In the genomic region with DNA sequence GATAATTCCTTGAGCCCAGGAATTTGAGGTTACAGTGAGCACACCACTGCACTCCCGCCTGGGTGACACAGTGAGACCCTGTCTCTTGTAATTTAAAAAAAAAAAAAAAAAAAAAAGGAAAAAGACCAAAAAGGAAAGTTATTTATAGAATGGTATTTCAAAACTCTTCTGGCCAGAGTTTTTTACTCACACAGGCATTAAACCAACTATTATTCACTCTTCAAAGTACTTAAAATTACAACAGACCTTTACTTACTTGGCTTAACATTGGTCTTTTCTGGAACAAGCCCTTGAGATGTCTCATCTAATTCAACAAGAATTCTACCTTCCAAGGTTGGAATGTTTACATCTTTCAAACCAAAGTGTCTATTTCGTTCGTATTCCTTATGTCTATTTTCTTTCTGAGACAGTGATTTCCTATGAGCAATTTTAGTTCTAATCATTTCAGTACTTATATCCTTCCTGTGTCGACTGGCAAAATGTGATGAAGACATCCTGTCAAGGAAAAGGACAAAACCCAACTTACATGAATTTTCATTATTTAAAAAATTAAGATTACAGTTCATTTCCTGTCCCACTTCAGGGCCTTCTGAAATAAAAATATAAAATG, we compare ENCODE assay signal across 17 cellular contexts. TPM values are rescaled to one million over a fixed set of nuclear protein-coding genes. Genes with fewer than 3 reads are reported as not detected.
A peak's percentile ranks its signal among the peaks of the same experiment; 100 is the strongest.
DNase-seq lines count a peak whose midpoint lies in the region; ATAC-seq, FAIRE-seq and TF ChIP-seq lines count a peak whose summit lies in the region.
"Had no signal": no experiment of that assay in that cellular context is flagged by ENCODE, and none has a peak within 500 bp of the region (broad histone marks: within the 10 kb centered on the region; RNA-seq: fewer than 3 reads in every experiment).

No MANE protein-coding gene starts in this region.

- no peak for TF ChIP-seq RAD21 in SK-N-SH (IDR thresholded peaks at IDR 0.05; ENCODE audit: low read length)

- ATAC-seq in SK-N-SH treated with all-trans-retinoic acid at 6 μM for 48 hours: no peak
- no peak for ATAC-seq in GM18861 (IDR thresholded peaks at IDR 0.05; ENCODE audit: unreplicated experiment)
- no peak for ATAC-seq in esophagus mucosa
- ATAC-seq: K562 had no signal

- POLR2A ChIA-PET in SK-N-SH (lab: Yijun Ruan, JAX): no interaction called here

- TF ChIP-seq EP300 in SK-N-SH (IDR thresholded peaks at IDR 0.05; ENCODE audit: borderline replicate concordance in 1 of 2, low read depth in 1 of 2, low read length in 1 of 2): no peak

- H3K4me1 Mint-ChIP-seq in activated T-helper 1 cell treated with anti-CD3 and anti-CD28 coated beads, Interleukin-12 subunit alpha, Interleukin-12 subunit beta, Interleukin-2, Interleukin-4 antibody, amounts not matched to agents 30 ng/mL and 10 ng/mL and 1 ng/mL, durations not matched to agents 14 hours and 24 hours and 36 hours (ENCODE audit: low read depth): peaks cover 46% of the 10 kb centered on the region

- peak overlapping the region; percentile 3; the same call in 1 of the 2 replicates for H2AFZ ChIP-seq in SK-N-SH (ENCODE audit: low read depth)

- peaks cover 3% of the 10 kb centered on the region for H3F3A ChIP-seq in SK-N-SH (replicated peaks; ENCODE audit: insufficient read depth)

- intact Hi-C loops in activated T-helper 1 cell treated with anti-CD3 and anti-CD28 coated beads, Interleukin-12 subunit alpha, Interleukin-12 subunit beta, Interleukin-2, Interleukin-4 antibody, amounts not matched to agents 30 ng/mL and 10 ng/mL and 1 ng/mL, durations not matched to agents 14 hours and 24 hours and 36 hours (cut with micrococcal nuclease): no loop called here

- peak; percentile 26 for FAIRE-seq in GM19239 (lab: Jason Lieb, UNC)
- FAIRE-seq: A204.1, frontal cortex, K562 had no signal

- H3K4me3 ChIP-seq in SK-N-SH (ENCODE audit: low read depth in 2 of 2, low read length in 1 of 2): no peak overlapping the region
- H3K4me3 ChIP-seq: K562, prostate gland, tibial artery had no signal

- H3K4me2 ChIP-seq in SK-N-SH: peak overlapping the region; percentile 83; the same call in 1 of the 2 replicates

- H3K9me3 Mint-ChIP-seq in activated T-helper 1 cell treated with anti-CD3 and anti-CD28 coated beads, Interleukin-12 subunit alpha, Interleukin-12 subunit beta, Interleukin-2, Interleukin-4 antibody, amounts not matched to agents 30 ng/mL and 10 ng/mL and 1 ng/mL, durations not matched to agents 14 hours and 24 hours and 36 hours: no peaks in the 10 kb centered on the region

- H3K9me3 ChIP-seq in SK-N-SH: no peaks in the 10 kb centered on the region
- H3K9me3 ChIP-seq: prostate gland, tibial artery had no signal

- peaks cover 12 to 13% of the 10 kb centered on the region in 2 experiments for H3K4me1 ChIP-seq in SK-N-SH (ENCODE audit: control insufficient read depth in 1 of 2, insufficient read depth in 2 of 2, low read depth in 1 of 2, low read length in 1 of 2)
- H3K4me1 ChIP-seq: prostate gland had no signal

- no peak overlapping the region for H3K9ac ChIP-seq in SK-N-SH

- TF ChIP-seq CTCF in SK-N-SH (IDR thresholded peaks at IDR 0.05): no peak

- peaks cover 20% of the 10 kb centered on the region for H3K36me3 Mint-ChIP-seq in activated T-helper 1 cell treated with anti-CD3 and anti-CD28 coated beads, Interleukin-12 subunit alpha, Interleukin-12 subunit beta, Interleukin-2, Interleukin-4 antibody, amounts not matched to agents 30 ng/mL and 10 ng/mL and 1 ng/mL, durations not matched to agents 14 hours and 24 hours and 36 hours (ENCODE audit: low read depth)

- DNase-seq in SK-N-SH (no peak), GM19239 (ENCODE audit: insufficient read length, low spot score) (no peak), iris pigment epithelial cell (ENCODE audit: low read depth) (peak; percentile 49), A172 (ENCODE audit: low spot score) (no peak)
- no peak for DNase-seq in activated T-helper 1 cell treated with anti-CD3 and anti-CD28 coated beads, Interleukin-12 subunit alpha, Interleukin-12 subunit beta, Interleukin-2, Interleukin-4 antibody, amounts not matched to agents 30 ng/mL and 10 ng/mL and 1 ng/mL, durations not matched to agents 14 hours and 24 hours and 36 hours (ENCODE audit: low spot score)
- DNase-seq: amygdala, NCI-H1694 treated with DMSO at 0.1 percent for 48 hours, NCI-H524 treated with DMSO at 0.1 percent for 48 hours, tibial artery had no signal

- H3K4me3 Mint-ChIP-seq in activated T-helper 1 cell treated with anti-CD3 and anti-CD28 coated beads, Interleukin-12 subunit alpha, Interleukin-12 subunit beta, Interleukin-2, Interleukin-4 antibody, amounts not matched to agents 30 ng/mL and 10 ng/mL and 1 ng/mL, durations not matched to agents 14 hours and 24 hours and 36 hours: peak overlapping the region; percentile 94

- H4K20me1 ChIP-seq in SK-N-SH (ENCODE audit: insufficient read depth): no peaks in the 10 kb centered on the region

- CTCF ChIA-PET in SK-N-SH (lab: Yijun Ruan, JAX): no interaction called here

- H3K27ac ChIP-seq in SK-N-SH (ENCODE audit: low read depth in 2 of 2, low read length in 1 of 2): no peak overlapping the region
- H3K27ac ChIP-seq: prostate gland, tibial artery had no signal

- H3K27me3 Mint-ChIP-seq in activated T-helper 1 cell treated with anti-CD3 and anti-CD28 coated beads, Interleukin-12 subunit alpha, Interleukin-12 subunit beta, Interleukin-2, Interleukin-4 antibody, amounts not matched to agents 30 ng/mL and 10 ng/mL and 1 ng/mL, durations not matched to agents 14 hours and 24 hours and 36 hours (ENCODE audit: insufficient read depth): no peaks in the 10 kb centered on the region

- H3K79me2 ChIP-seq in SK-N-SH (ENCODE audit: insufficient read depth): peaks cover 74% of the 10 kb centered on the region

- H3K9me2 ChIP-seq in SK-N-SH: no peaks in the 10 kb centered on the region

- no peak overlapping the region for H3K27ac Mint-ChIP-seq in activated T-helper 1 cell treated with anti-CD3 and anti-CD28 coated beads, Interleukin-12 subunit alpha, Interleukin-12 subunit beta, Interleukin-2, Interleukin-4 antibody, amounts not matched to agents 30 ng/mL and 10 ng/mL and 1 ng/mL, durations not matched to agents 14 hours and 24 hours and 36 hours
- H3K27ac Mint-ChIP-seq: mesothelial cell of epicardium had no signal

- WGBS in SK-N-SH (ENCODE audit: low lambda C conversion rate): 96% methylated on average over 4 of the region's 4 CpGs

- peaks cover 0 to 3% of the 10 kb centered on the region in 2 experiments for H3K36me3 ChIP-seq in SK-N-SH (replicated peaks in 1 of 2; ENCODE audit: control insufficient read depth in 1 of 2, insufficient read depth in 2 of 2, low read length in 1 of 2)
- H3K36me3 ChIP-seq: prostate gland, tibial artery had no signal

- no peaks in the 10 kb centered on the region for H3K27me3 ChIP-seq in SK-N-SH (ENCODE audit: insufficient read depth)
- H3K27me3 ChIP-seq: tibial artery had no signal

TF ChIP-seq in SK-N-SH, 30 proteins besides CTCF, POLR2A, EP300 and RAD21:
- TF ChIP-seq NRF1 (IDR thresholded peaks at IDR 0.05; ENCODE audit: low read depth, low read length): no peak

TF ChIP-seq in SK-N-SH treated with all-trans-retinoic acid at 6 μM for 48 hours, 23 proteins besides CTCF, POLR2A, EP300 and RAD21 (continues in another document):
- TF ChIP-seq ARNTL (CRISPR knock-in tag; IDR thresholded peaks at IDR 0.05; ENCODE audit: borderline replicate concordance, low read depth) (no peak), BACH2 (CRISPR knock-in tag; IDR thresholded peaks at IDR 0.05; ENCODE audit: borderline replicate concordance) (no peak), CSRNP3 (CRISPR knock-in tag; IDR thresholded peaks at IDR 0.05) (no peak), TOX (CRISPR knock-in tag; IDR thresholded peaks at IDR 0.05; ENCODE audit: borderline replicate concordance) (no peak)
- TF ChIP-seq, protein P1, sequence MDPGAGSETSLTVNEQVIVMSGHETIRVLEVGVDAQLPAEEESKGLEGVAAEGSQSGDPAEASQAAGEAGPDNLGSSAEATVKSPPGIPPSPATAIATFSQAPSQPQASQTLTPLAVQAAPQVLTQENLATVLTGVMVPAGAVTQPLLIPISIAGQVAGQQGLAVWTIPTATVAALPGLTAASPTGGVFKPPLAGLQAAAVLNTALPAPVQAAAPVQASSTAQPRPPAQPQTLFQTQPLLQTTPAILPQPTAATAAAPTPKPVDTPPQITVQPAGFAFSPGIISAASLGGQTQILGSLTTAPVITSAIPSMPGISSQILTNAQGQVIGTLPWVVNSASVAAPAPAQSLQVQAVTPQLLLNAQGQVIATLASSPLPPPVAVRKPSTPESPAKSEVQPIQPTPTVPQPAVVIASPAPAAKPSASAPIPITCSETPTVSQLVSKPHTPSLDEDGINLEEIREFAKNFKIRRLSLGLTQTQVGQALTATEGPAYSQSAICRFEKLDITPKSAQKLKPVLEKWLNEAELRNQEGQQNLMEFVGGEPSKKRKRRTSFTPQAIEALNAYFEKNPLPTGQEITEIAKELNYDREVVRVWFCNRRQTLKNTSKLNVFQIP (CRISPR knock-in tag; IDR thresholded peaks at IDR 0.05; ENCODE audit: borderline replicate concordance, low read depth): no peak

RNA-seq across cellular contexts. Expression of gene DLGAP5, which starts 2.6 kb away (rescaled TPM):
- polyA plus RNA-seq in SK-N-SH (2012; rRNA removed): 6.2 and 6.4 TPM in 2 replicates
- polyA plus RNA-seq in SK-N-SH (2012; cell fraction: cytosol; rRNA removed): 8.8 and 11.0 TPM in 2 replicates
- 2.9 and 7.2 TPM in 2 replicates for polyA plus RNA-seq in SK-N-SH (2012; cell fraction: nucleus; rRNA removed)
- 22.4 and 26.4 TPM in 2 replicates for total RNA-seq in activated T-helper 1 cell treated with anti-CD3 and anti-CD28 coated beads, Interleukin-12 subunit alpha, Interleukin-12 subunit beta, Interleukin-2, Interleukin-4 antibody, amounts not matched to agents 30 ng/mL and 10 ng/mL and 1 ng/mL, durations not matched to agents 14 hours and 24 hours and 36 hours
- total RNA-seq in esophagus mucosa: 17.9 TPM
- 49.8 and 58.4 TPM in 2 replicates for total RNA-seq in A172 (2014; rRNA removed; shearing (Covaris generic))

RNA-seq across cellular contexts. Expression of gene LGALS3, which starts 59.7 kb away (rescaled TPM):
- polyA plus RNA-seq in SK-N-SH (2012; rRNA removed): 59.5 and 59.8 TPM in 2 replicates
- polyA plus RNA-seq in SK-N-SH (2012; cell fraction: cytosol; rRNA removed): 50.7 and 56.5 TPM in 2 replicates
- polyA plus RNA-seq in SK-N-SH (2012; cell fraction: nucleus; rRNA removed): 51.5 and 55.5 TPM in 2 replicates
- 10.4 and 12.0 TPM in 2 replicates for total RNA-seq in activated T-helper 1 cell treated with anti-CD3 and anti-CD28 coated beads, Interleukin-12 subunit alpha, Interleukin-12 subunit beta, Interleukin-2, Interleukin-4 antibody, amounts not matched to agents 30 ng/mL and 10 ng/mL and 1 ng/mL, durations not matched to agents 14 hours and 24 hours and 36 hours
- total RNA-seq in esophagus mucosa: 211 TPM
- 87.7 and 134 TPM in 2 replicates for total RNA-seq in A172 (2014; rRNA removed; shearing (Covaris generic))
